In the genomic region with DNA sequence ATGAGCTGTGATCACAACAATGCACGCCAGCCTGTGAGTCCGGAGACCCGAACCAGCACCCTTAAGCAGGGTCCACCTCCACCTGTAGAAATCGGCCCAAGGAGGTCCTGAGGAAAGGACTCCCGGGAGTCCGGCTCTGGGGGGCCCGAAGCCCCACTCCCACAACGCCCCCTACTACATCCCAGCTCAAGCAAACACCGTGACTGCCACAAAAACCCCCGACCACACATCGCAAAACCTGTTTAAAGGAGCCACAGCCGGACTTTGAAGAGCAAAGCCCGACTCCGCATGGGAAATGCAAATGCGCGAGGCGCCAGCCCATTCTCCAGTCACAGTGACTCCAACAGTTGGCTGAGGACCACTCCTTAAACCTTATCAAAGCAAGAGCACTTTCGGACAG, we compare ENCODE assay signal across 28 cellular contexts.
"Had no signal": no experiment of that assay in that cellular context is flagged by ENCODE, and none has a peak within 500 bp of the region (broad histone marks: within the 10 kb centered on the region; RNA-seq: fewer than 3 reads in every experiment).

No MANE protein-coding gene starts in this region.

- ATAC-seq: activated CD4-positive, CD25-positive, alpha-beta regulatory T cell treated with anti-CD3 and anti-CD28 coated beads, Interleukin-2, amount 50 U/mL, for 24 hours; activated CD8-positive, alpha-beta T cell treated with anti-CD3 and anti-CD28 coated beads for 36 hours; activated T-cell treated with anti-CD3 and anti-CD28 coated beads, Interleukin-2, amount 50 U/mL, for 4 hours; activated T-helper 17 cell treated with anti-CD3 and anti-CD28 coated beads, Interleukin-2, amount 50 U/mL, for 72 hours; body of pancreas; esophagus mucosa; T-helper 17 cell had no signal

- H3K27me3 Mint-ChIP-seq: activated B cell treated with CpG ODN at 0.5 μM for 24 hours; activated CD8-positive, alpha-beta T cell treated with anti-CD3 and anti-CD28 coated beads for 36 hours; activated naive CD8-positive, alpha-beta T cell; activated T-helper 17 cell treated with anti-CD3 and anti-CD28 coated beads, Interleukin-2, amount 50 U/mL, for 72 hours; T-helper 17 cell had no signal

- DNase-seq: activated B cell treated with CpG ODN at 0.5 μM for 24 hours; activated CD4-positive, alpha-beta T cell treated with anti-CD3 and anti-CD28 coated beads for 48 hours; activated CD4-positive, alpha-beta T cell treated with anti-CD3 and anti-CD28 coated beads, Interleukin-2, amount 50 U/mL, for 1 hour; activated CD4-positive, alpha-beta T cell treated with anti-CD3 and anti-CD28 coated beads, Interleukin-2, amount 50 U/mL, for 48 hours; activated CD8-positive, alpha-beta memory T cell treated with anti-CD3 and anti-CD28 coated beads for 24 hours; activated CD8-positive, alpha-beta T cell treated with anti-CD3 and anti-CD28 coated beads for 36 hours; activated effector memory CD4-positive, alpha-beta T cell treated with Interleukin-2 at 50 U/mL for 16 hours; activated gamma-delta T cell treated with Interleukin-2 at 50 U/mL for 16 hours; activated naive CD4-positive, alpha-beta T cell treated with anti-CD3 and anti-CD28 coated beads, Interleukin-2, amount 50 U/mL, for 16 hours; activated naive CD4-positive, alpha-beta T cell treated with Interleukin-2 at 50 U/mL for 16 hours; activated T-cell treated with anti-CD3 and anti-CD28 coated beads, Interleukin-2, amount 50 U/mL, for 4 hours; amniotic stem cell; anterior cingulate cortex; body of pancreas; central memory CD4-positive, alpha-beta T cell; cerebellar nuclear complex; colonic mucosa; effector CD8-positive, alpha-beta T cell; foreskin fibroblast; head of caudate nucleus; T-helper 17 cell; T1000; WERI-Rb-1 had no signal

- H3K36me3 ChIP-seq: colonic mucosa, WERI-Rb-1 had no signal

- H3K27ac ChIP-seq: body of pancreas, colonic mucosa, WERI-Rb-1 had no signal

- H3K9me3 ChIP-seq: body of pancreas, colonic mucosa had no signal

- H3K4me3 ChIP-seq: body of pancreas, colonic mucosa had no signal

- H3K4me1 Mint-ChIP-seq: activated B cell treated with CpG ODN at 0.5 μM for 24 hours; activated T-helper 17 cell treated with anti-CD3 and anti-CD28 coated beads, Interleukin-2, amount 50 U/mL, for 72 hours; T-helper 17 cell had no signal

- H3K4me3 Mint-ChIP-seq: activated B cell treated with CpG ODN at 0.5 μM for 24 hours; activated CD8-positive, alpha-beta T cell treated with anti-CD3 and anti-CD28 coated beads for 36 hours; activated naive CD8-positive, alpha-beta T cell; activated T-cell treated with anti-CD3 and anti-CD28 coated beads, Interleukin-2, amount 50 U/mL, for 4 hours; activated T-helper 17 cell treated with anti-CD3 and anti-CD28 coated beads, Interleukin-2, amount 50 U/mL, for 72 hours; T-helper 17 cell; T-helper 2 cell treated with Interferon-gamma antibody and Interleukin-4, amounts not matched to agents 5 μg/mL and 100 μg/mL, for 36 hours had no signal

- H3K27ac Mint-ChIP-seq: activated B cell treated with CpG ODN at 0.5 μM for 24 hours; activated CD8-positive, alpha-beta T cell treated with anti-CD3 and anti-CD28 coated beads for 36 hours; activated naive CD8-positive, alpha-beta T cell; activated T-helper 17 cell treated with anti-CD3 and anti-CD28 coated beads, Interleukin-2, amount 50 U/mL, for 72 hours; T-helper 17 cell; T-helper 2 cell treated with Interferon-gamma antibody and Interleukin-4, amounts not matched to agents 5 μg/mL and 100 μg/mL, for 36 hours had no signal

- H3K4me1 ChIP-seq: body of pancreas, colonic mucosa had no signal

- H3K27me3 ChIP-seq: body of pancreas, colonic mucosa had no signal

- H3K36me3 Mint-ChIP-seq: activated naive CD8-positive, alpha-beta T cell had no signal
